9 cellular contexts compared by ENCODE assay signal in genomic region chr17:65182233-65182632, GRCh38. TPM values are rescaled to one million over a fixed set of nuclear protein-coding genes. Genes with fewer than 3 reads are reported as not detected.
DNase-seq lines count a peak whose midpoint lies in the region; ATAC-seq and TF ChIP-seq lines count a peak whose summit lies in the region.
"Had no signal": no experiment of that assay in that cellular context is flagged by ENCODE, and none has a peak within 500 bp of the region (broad histone marks: within the 10 kb centered on the region; RNA-seq: fewer than 3 reads in every experiment).

No MANE protein-coding gene starts in this region.

- H3K4me1 Mint-ChIP-seq in osteocyte (ENCODE audit: unreplicated experiment), result peaks cover 58% of the 10 kb centered on the region

- intact Hi-C loops in lower lobe of right lung (cut with DNase I), result no loop called here

- no peaks in the 10 kb centered on the region for H3K36me3 Mint-ChIP-seq in osteocyte (ENCODE audit: unreplicated experiment)

- no peaks in the 10 kb centered on the region for H3K9me3 Mint-ChIP-seq in osteocyte (ENCODE audit: unreplicated experiment)

- H3K4me3 ChIP-seq in lower lobe of right lung, result no peak overlapping the region
- H3K4me3 ChIP-seq: SJSA1 had no signal

- no peak overlapping the region for H3K4me3 Mint-ChIP-seq in osteocyte (ENCODE audit: unreplicated experiment)

- no peaks in the 10 kb centered on the region for H3K27me3 ChIP-seq in lower lobe of right lung (ENCODE audit: low read depth)
- H3K27me3 ChIP-seq: SJSA1 had no signal

- DNase-seq in lower lobe of right lung, result no peak
- no peak for DNase-seq in RKO (ENCODE audit: low spot score)
- DNase-seq in SW 1271 (lab: John Stamatoyannopoulos, UW), result no peak
- no peak for DNase-seq in osteocyte (ENCODE audit: extremely low spot score, unreplicated experiment)

- no peaks in the 10 kb centered on the region for H3K27me3 Mint-ChIP-seq in osteocyte (ENCODE audit: unreplicated experiment)

- H3K9me3 ChIP-seq in lower lobe of right lung, result no peaks in the 10 kb centered on the region
- H3K9me3 ChIP-seq: SJSA1 had no signal

- peaks cover 10% of the 10 kb centered on the region for H3K4me1 ChIP-seq in lower lobe of right lung

- no peaks in the 10 kb centered on the region for H3K36me3 ChIP-seq in lower lobe of right lung
- H3K36me3 ChIP-seq: SJSA1 had no signal

- peak overlapping the region; percentile 25 for H3K27ac ChIP-seq in lower lobe of right lung
- H3K27ac ChIP-seq: SJSA1 had no signal

- TF ChIP-seq CTCF in lower lobe of right lung (IDR thresholded peaks at IDR 0.05) (no peak), osteocyte (IDR thresholded peaks at IDR 0.05) (no peak)

- peak; percentile 29 for ATAC-seq in GM18868 (IDR thresholded peaks at IDR 0.05; ENCODE audit: unreplicated experiment)
- peak; percentile 41 for ATAC-seq in GM21529 (IDR thresholded peaks at IDR 0.05; ENCODE audit: unreplicated experiment)
- peak; percentile 20 for ATAC-seq in HG03520 (IDR thresholded peaks at IDR 0.05; ENCODE audit: unreplicated experiment)
- ATAC-seq in lower lobe of right lung, result no peak
- no peak for ATAC-seq in HG02884 (IDR thresholded peaks at IDR 0.05; ENCODE audit: unreplicated experiment)

- no peak overlapping the region for H3K27ac Mint-ChIP-seq in osteocyte (ENCODE audit: unreplicated experiment)

RNA-seq across cellular contexts. Expression of gene RGS9, which starts 45.1 kb away (rescaled TPM):
- total RNA-seq in lower lobe of right lung (7.9 TPM), osteocyte (4.0 and 6.5 TPM in 2 replicates)

Comparison
In these comparisons a context has a peak if more than half of its experiments do, and no peak if none do; other contexts are left out.
1. ATAC-seq: peak in GM18868 (single experiment), GM21529 (single experiment) and HG03520 (single experiment); none in lower lobe of right lung (0 of 2) and HG02884 (single experiment).